ENCODE assay signal across 8 cellular contexts in genomic region chr6:102631921-102632320, GRCh38.
"Had no signal": no experiment of that assay in that cellular context is flagged by ENCODE, and none has a peak within 500 bp of the region (broad histone marks: within the 10 kb centered on the region; RNA-seq: fewer than 3 reads in every experiment).

No MANE protein-coding gene starts in this region.

- H3K4me3 ChIP-seq: GM23248, HAP-1, K562 had no signal

- H3K36me3 ChIP-seq: HAP-1 had no signal

- ATAC-seq: HCT116, K562 had no signal

- H3K27ac ChIP-seq: GM23248 had no signal

- DNase-seq: GM23248, GOT3, H7, IMR-90, KG1 had no signal

- H3K4me1 ChIP-seq: HAP-1 had no signal

- H3K9me3 ChIP-seq: HAP-1 had no signal

- H2AFZ ChIP-seq: GM23248 had no signal

- H3K9ac ChIP-seq: GM23248 had no signal
